1 cellular context compared by ENCODE assay signal in the genomic region with DNA sequence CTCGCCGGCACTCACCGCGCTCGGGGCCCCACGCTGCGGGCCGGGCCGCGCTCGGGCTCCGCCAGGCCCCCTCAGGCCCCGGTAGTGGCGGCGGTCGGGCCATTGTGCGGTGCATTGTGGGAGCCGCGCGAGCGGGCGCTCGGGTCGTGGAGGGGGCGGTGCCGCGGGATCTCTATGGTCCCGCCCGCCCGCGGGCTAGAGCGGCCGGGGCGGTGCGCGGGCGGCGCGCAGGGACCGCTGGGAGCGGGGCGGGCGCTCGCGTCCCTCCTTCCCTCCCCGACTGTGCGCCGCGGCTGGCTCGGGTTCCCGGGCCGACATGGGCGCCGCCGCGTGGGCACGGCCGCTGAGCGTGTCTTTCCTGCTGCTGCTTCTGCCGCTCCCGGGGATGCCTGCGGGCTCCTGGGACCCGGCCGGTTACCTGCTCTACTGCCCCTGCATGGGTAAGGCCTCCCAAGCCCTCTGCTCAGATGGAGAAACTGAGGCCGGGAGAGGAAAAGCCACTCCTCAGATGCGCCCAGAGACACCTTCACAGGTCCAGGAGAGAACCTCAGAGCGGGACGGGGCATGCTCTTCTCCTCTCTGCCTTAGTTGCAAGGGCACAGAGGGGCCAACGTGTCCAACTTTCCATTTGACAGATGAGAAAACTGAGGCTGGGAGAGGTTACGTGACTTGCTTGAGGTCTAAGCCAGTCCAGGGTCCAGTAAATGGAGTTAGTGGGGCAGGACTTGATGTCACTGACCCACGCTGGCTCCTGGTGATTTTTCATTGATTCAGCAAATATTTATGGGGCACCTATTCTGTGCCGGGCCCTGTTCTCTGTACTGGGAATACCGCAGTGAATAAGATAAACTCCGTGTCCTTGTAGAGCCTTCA.
TF ChIP-seq lines count a peak whose summit lies in the region.

A gene with protein sequence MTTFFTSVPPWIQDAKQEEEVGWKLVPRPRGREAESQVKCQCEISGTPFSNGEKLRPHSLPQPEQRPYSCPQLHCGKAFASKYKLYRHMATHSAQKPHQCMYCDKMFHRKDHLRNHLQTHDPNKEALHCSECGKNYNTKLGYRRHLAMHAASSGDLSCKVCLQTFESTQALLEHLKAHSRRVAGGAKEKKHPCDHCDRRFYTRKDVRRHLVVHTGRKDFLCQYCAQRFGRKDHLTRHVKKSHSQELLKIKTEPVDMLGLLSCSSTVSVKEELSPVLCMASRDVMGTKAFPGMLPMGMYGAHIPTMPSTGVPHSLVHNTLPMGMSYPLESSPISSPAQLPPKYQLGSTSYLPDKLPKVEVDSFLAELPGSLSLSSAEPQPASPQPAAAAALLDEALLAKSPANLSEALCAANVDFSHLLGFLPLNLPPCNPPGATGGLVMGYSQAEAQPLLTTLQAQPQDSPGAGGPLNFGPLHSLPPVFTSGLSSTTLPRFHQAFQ (minus strand): TSS at position 118 of the 873 bp plus-strand sequence. CDS start 5,565 bp downstream, outside the sequence.
A gene (plus strand): TSS at position 255 of the 873 bp plus-strand sequence. CDS start 62 bp downstream, at position 317.

TF ChIP-seq in HepG2, 621 proteins besides CTCF, POLR2A, EP300 and RAD21 (continued from another document and continues in another):
- TF ChIP-seq ZKSCAN8 (CRISPR knock-in tag; IDR thresholded peaks at IDR 0.05; ENCODE audit: borderline replicate concordance) (no peak), ZNF572 (CRISPR knock-in tag; IDR thresholded peaks at IDR 0.05) (no peak), NFIC (IDR thresholded peaks at IDR 0.05; ENCODE audit: low read length) (no peak), ZNF850 (CRISPR knock-in tag; conservative IDR thresholded peaks at IDR 0.05) (no peak), ZNF20 (CRISPR knock-in tag; IDR thresholded peaks at IDR 0.05) (no peak), MTA1 (CRISPR knock-in tag; IDR thresholded peaks at IDR 0.05; ENCODE audit: borderline replicate concordance) (peak; percentile 85; the same call in 1 of the 2 replicates), TAF15 (IDR thresholded peaks at IDR 0.05; ENCODE audit: low read depth, low read length, poor library complexity, severe bottlenecking) (peak; percentile 23), ZNF605 (CRISPR knock-in tag; IDR thresholded peaks at IDR 0.05) (peak; percentile 87), SRY (CRISPR knock-in tag; IDR thresholded peaks at IDR 0.05) (peak; percentile 95; the same call in 1 of the 2 replicates), REL (CRISPR knock-in tag; conservative IDR thresholded peaks at IDR 0.05) (no peak), NR1H2 (CRISPR knock-in tag; IDR thresholded peaks at IDR 0.05; ENCODE audit: borderline replicate concordance, low read depth) (peak; percentile 64; the same call in 1 of the 2 replicates), CHD2 (IDR thresholded peaks at IDR 0.05; ENCODE audit: low read depth, low read length) (no peak), ZSCAN31 (CRISPR knock-in tag; IDR thresholded peaks at IDR 0.05; ENCODE audit: low read depth) (peak; percentile 53), ZNF674 (CRISPR knock-in tag; IDR thresholded peaks at IDR 0.05; ENCODE audit: low read depth) (no peak), HDAC6 (IDR thresholded peaks at IDR 0.05; ENCODE audit: low read depth, low read length) (peak; percentile 53; the same call in 1 of the 2 replicates), RELA (CRISPR knock-in tag; IDR thresholded peaks at IDR 0.05) (no peak; the same call in 1 of the 2 replicates), ZNF883 (CRISPR knock-in tag; IDR thresholded peaks at IDR 0.05; ENCODE audit: not compliant biosample characterization) (peak; percentile 53), FOXC1 (CRISPR knock-in tag; IDR thresholded peaks at IDR 0.05; ENCODE audit: borderline replicate concordance) (no peak; the same call in 1 of the 2 replicates), GABPB1 (CRISPR knock-in tag; IDR thresholded peaks at IDR 0.05) (peak; percentile 86)
- TF ChIP-seq, protein P1, sequence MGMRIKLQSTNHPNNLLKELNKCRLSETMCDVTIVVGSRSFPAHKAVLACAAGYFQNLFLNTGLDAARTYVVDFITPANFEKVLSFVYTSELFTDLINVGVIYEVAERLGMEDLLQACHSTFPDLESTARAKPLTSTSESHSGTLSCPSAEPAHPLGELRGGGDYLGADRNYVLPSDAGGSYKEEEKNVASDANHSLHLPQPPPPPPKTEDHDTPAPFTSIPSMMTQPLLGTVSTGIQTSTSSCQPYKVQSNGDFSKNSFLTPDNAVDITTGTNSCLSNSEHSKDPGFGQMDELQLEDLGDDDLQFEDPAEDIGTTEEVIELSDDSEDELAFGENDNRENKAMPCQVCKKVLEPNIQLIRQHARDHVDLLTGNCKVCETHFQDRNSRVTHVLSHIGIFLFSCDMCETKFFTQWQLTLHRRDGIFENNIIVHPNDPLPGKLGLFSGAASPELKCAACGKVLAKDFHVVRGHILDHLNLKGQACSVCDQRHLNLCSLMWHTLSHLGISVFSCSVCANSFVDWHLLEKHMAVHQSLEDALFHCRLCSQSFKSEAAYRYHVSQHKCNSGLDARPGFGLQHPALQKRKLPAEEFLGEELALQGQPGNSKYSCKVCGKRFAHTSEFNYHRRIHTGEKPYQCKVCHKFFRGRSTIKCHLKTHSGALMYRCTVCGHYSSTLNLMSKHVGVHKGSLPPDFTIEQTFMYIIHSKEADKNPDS (CRISPR knock-in tag; IDR thresholded peaks at IDR 0.05) = peak; percentile 90
- TF ChIP-seq, protein P2, sequence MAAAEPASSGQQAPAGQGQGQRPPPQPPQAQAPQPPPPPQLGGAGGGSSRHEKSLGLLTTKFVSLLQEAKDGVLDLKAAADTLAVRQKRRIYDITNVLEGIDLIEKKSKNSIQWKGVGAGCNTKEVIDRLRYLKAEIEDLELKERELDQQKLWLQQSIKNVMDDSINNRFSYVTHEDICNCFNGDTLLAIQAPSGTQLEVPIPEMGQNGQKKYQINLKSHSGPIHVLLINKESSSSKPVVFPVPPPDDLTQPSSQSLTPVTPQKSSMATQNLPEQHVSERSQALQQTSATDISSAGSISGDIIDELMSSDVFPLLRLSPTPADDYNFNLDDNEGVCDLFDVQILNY (CRISPR knock-in tag; conservative IDR thresholded peaks at IDR 0.05) = peak; percentile 88; the same call in 1 of the 2 replicates
- TF ChIP-seq, protein P3, sequence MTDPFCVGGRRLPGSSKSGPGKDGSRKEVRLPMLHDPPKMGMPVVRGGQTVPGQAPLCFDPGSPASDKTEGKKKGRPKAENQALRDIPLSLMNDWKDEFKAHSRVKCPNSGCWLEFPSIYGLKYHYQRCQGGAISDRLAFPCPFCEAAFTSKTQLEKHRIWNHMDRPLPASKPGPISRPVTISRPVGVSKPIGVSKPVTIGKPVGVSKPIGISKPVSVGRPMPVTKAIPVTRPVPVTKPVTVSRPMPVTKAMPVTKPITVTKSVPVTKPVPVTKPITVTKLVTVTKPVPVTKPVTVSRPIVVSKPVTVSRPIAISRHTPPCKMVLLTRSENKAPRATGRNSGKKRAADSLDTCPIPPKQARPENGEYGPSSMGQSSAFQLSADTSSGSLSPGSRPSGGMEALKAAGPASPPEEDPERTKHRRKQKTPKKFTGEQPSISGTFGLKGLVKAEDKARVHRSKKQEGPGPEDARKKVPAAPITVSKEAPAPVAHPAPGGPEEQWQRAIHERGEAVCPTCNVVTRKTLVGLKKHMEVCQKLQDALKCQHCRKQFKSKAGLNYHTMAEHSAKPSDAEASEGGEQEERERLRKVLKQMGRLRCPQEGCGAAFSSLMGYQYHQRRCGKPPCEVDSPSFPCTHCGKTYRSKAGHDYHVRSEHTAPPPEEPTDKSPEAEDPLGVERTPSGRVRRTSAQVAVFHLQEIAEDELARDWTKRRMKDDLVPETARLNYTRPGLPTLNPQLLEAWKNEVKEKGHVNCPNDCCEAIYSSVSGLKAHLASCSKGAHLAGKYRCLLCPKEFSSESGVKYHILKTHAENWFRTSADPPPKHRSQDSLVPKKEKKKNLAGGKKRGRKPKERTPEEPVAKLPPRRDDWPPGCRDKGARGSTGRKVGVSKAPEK (CRISPR knock-in tag; IDR thresholded peaks at IDR 0.05; ENCODE audit: borderline replicate concordance) = peak; percentile 73; the same call in 1 of the 2 replicates
- TF ChIP-seq, protein P4, sequence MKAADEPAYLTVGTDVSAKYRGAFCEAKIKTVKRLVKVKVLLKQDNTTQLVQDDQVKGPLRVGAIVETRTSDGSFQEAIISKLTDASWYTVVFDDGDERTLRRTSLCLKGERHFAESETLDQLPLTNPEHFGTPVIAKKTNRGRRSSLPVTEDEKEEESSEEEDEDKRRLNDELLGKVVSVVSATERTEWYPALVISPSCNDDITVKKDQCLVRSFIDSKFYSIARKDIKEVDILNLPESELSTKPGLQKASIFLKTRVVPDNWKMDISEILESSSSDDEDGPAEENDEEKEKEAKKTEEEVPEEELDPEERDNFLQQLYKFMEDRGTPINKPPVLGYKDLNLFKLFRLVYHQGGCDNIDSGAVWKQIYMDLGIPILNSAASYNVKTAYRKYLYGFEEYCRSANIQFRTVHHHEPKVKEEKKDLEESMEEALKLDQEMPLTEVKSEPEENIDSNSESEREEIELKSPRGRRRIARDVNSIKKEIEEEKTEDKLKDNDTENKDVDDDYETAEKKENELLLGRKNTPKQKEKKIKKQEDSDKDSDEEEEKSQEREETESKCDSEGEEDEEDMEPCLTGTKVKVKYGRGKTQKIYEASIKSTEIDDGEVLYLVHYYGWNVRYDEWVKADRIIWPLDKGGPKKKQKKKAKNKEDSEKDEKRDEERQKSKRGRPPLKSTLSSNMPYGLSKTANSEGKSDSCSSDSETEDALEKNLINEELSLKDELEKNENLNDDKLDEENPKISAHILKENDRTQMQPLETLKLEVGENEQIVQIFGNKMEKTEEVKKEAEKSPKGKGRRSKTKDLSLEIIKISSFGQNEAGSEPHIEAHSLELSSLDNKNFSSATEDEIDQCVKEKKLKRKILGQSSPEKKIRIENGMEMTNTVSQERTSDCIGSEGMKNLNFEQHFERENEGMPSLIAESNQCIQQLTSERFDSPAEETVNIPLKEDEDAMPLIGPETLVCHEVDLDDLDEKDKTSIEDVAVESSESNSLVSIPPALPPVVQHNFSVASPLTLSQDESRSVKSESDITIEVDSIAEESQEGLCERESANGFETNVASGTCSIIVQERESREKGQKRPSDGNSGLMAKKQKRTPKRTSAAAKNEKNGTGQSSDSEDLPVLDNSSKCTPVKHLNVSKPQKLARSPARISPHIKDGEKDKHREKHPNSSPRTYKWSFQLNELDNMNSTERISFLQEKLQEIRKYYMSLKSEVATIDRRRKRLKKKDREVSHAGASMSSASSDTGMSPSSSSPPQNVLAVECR (CRISPR knock-in tag; IDR thresholded peaks at IDR 0.05; ENCODE audit: borderline replicate concordance) = peak; percentile 94
- TF ChIP-seq, protein P5, sequence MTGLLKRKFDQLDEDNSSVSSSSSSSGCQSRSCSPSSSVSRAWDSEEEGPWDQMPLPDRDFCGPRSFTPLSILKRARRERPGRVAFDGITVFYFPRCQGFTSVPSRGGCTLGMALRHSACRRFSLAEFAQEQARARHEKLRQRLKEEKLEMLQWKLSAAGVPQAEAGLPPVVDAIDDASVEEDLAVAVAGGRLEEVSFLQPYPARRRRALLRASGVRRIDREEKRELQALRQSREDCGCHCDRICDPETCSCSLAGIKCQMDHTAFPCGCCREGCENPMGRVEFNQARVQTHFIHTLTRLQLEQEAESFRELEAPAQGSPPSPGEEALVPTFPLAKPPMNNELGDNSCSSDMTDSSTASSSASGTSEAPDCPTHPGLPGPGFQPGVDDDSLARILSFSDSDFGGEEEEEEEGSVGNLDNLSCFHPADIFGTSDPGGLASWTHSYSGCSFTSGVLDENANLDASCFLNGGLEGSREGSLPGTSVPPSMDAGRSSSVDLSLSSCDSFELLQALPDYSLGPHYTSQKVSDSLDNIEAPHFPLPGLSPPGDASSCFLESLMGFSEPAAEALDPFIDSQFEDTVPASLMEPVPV (CRISPR knock-in tag; IDR thresholded peaks at IDR 0.05) = no peak; the same call in none of the 2 replicates
- TF ChIP-seq, protein P6, sequence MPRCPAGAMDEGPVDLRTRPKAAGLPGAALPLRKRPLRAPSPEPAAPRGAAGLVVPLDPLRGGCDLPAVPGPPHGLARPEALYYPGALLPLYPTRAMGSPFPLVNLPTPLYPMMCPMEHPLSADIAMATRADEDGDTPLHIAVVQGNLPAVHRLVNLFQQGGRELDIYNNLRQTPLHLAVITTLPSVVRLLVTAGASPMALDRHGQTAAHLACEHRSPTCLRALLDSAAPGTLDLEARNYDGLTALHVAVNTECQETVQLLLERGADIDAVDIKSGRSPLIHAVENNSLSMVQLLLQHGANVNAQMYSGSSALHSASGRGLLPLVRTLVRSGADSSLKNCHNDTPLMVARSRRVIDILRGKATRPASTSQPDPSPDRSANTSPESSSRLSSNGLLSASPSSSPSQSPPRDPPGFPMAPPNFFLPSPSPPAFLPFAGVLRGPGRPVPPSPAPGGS (CRISPR knock-in tag; IDR thresholded peaks at IDR 0.05) = peak; percentile 87
- TF ChIP-seq, protein P7, sequence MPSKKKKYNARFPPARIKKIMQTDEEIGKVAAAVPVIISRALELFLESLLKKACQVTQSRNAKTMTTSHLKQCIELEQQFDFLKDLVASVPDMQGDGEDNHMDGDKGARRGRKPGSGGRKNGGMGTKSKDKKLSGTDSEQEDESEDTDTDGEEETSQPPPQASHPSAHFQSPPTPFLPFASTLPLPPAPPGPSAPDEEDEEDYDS (CRISPR knock-in tag; IDR thresholded peaks at IDR 0.05) = peak; percentile 93
